Comparison of ENCODE assay signal across 10 cellular contexts in genomic region chr9:131727795-131728545, GRCh38. TPM values are rescaled to one million over a fixed set of nuclear protein-coding genes. Genes with fewer than 3 reads are reported as not detected.
A peak's percentile ranks its signal among the peaks of the same experiment; 100 is the strongest.
DNase-seq lines count a peak whose midpoint lies in the region; ATAC-seq, FAIRE-seq and TF ChIP-seq lines count a peak whose summit lies in the region.
"Had no signal": no experiment of that assay in that cellular context is flagged by ENCODE, and none has a peak within 500 bp of the region (broad histone marks: within the 10 kb centered on the region; RNA-seq: fewer than 3 reads in every experiment).

No MANE protein-coding gene starts in this region.

- H3K9me3 Mint-ChIP-seq in naive thymus-derived CD8-positive, alpha-beta T cell, result no peaks in the 10 kb centered on the region

- TF ChIP-seq EP300 in GM12878 (IDR thresholded peaks at IDR 0.05; ENCODE audit: borderline replicate concordance in 1 of 2, control insufficient read depth in 1 of 2, low read depth in 2 of 2, low read length in 2 of 2), result peak; percentile 42 to 63; a peak in 3 of 4 replicates

- intact Hi-C loops in GM12878 (cut with micrococcal nuclease; ENCODE audit: unreplicated experiment) (loop anchor here (1.0 to 2.0 kb wide), 3 partner anchors 18 to 59 kb away; no protein-coding TSS in a partner anchor), Right ventricle myocardium inferior (cut with DNase I) (no loop called here)

- in situ Hi-C loops in GM12878 (cut with MboI), result loop anchor here (10.0 kb wide), 1 partner anchor 463 kb away; no protein-coding TSS in a partner anchor

- no peak overlapping the region for H2AFZ ChIP-seq in GM12878 (ENCODE audit: control insufficient read depth, low read depth, low read length)

- peaks cover 42 to 95% (median 84%) of the 10 kb centered on the region in 4 donors for H3K4me1 Mint-ChIP-seq in naive thymus-derived CD8-positive, alpha-beta T cell

- H3K4me2 ChIP-seq in GM12878 (ENCODE audit: control insufficient read depth, insufficient read depth), result peak overlapping the region; percentile 97

- H3K36me3 ChIP-seq in HUES48 (ENCODE audit: control insufficient read depth, insufficient read depth, low read length) (no peaks in the 10 kb centered on the region), GM12878 (ENCODE audit: control insufficient read depth in 2 of 2, insufficient read depth in 2 of 2, low read length in 1 of 2) (0 out of 4 replicates have a peak, but pooled peaks cover 0 to 2% of the 10 kb centered on the region in 2 experiments)
- H3K36me3 ChIP-seq: prostate gland had no signal

- peaks cover 0 to 2% (median 0%) of the 10 kb centered on the region in 3 donors for H3K36me3 Mint-ChIP-seq in naive thymus-derived CD8-positive, alpha-beta T cell

- H3K4me3 ChIP-seq in GM08714 (ENCODE audit: low read length), result peak overlapping the region; percentile 63; the same call in 1 of the 2 replicates
- no peak overlapping the region for H3K4me3 ChIP-seq in HUES48 (ENCODE audit: low read depth, low read length)
- H3K4me3 ChIP-seq in GM12878, result peak overlapping the region; percentile 63
- H3K4me3 ChIP-seq: prostate gland had no signal

- TF ChIP-seq POLR2A in GM12878 (IDR thresholded peaks at IDR 0.05; ENCODE audit: low read depth, low read length), result 0 out of 2 replicates have a peak, but pooled peaks have one; percentile 37

- peak overlapping the region; percentile 91 to 99 (median 96) for H3K27ac Mint-ChIP-seq in naive thymus-derived CD8-positive, alpha-beta T cell

- peak; percentile 44 for ATAC-seq in GM12878
- ATAC-seq in naive thymus-derived CD8-positive, alpha-beta T cell, result peak in 1 of 2 donors; percentile 0
- ATAC-seq in GM19463 (IDR thresholded peaks at IDR 0.05; ENCODE audit: unreplicated experiment), result no peak
- no peak for ATAC-seq in Right ventricle myocardium inferior

- no peak overlapping the region for H3K9ac ChIP-seq in HUES48 (ENCODE audit: low read depth, low read length)
- H3K9ac ChIP-seq in GM12878 (ENCODE audit: control insufficient read depth, insufficient read depth, low read length), result peak overlapping the region; percentile 77

- TF ChIP-seq RAD21 in GM12878 (IDR thresholded peaks at IDR 0.05; ENCODE audit: insufficient read depth, low read depth, low read length), result no peak

- H3K4me1 ChIP-seq in HUES48 (ENCODE audit: control insufficient read depth, insufficient read depth, low read length), result peaks cover 38% of the 10 kb centered on the region
- H3K4me1 ChIP-seq in GM12878 (ENCODE audit: control insufficient read depth, insufficient read depth, low read length), result peaks cover 75% of the 10 kb centered on the region

- H3K9me3 ChIP-seq in HUES48 (ENCODE audit: control insufficient read depth, insufficient read depth, low read length), result no peaks in the 10 kb centered on the region
- H3K9me3 ChIP-seq in GM12878 (replicated peaks; ENCODE audit: control insufficient read depth, insufficient read depth, low read length), result no peaks in the 10 kb centered on the region
- H3K9me3 ChIP-seq: prostate gland had no signal

- DNase-seq in GM12878 (ENCODE audit: low read depth, low spot score), result peak; percentile 81
- no peak for DNase-seq in naive thymus-derived CD8-positive, alpha-beta T cell
- DNase-seq in NCI-H226, result no peak
- no peak for DNase-seq in T1000 (lab: John Stamatoyannopoulos, UW)
- DNase-seq in Right ventricle myocardium inferior (ENCODE audit: missing footprints), result no peak
- DNase-seq: T-helper 9 cell had no signal

- RAD21 ChIA-PET in GM12878 (lab: Charles Lee; ENCODE audit: unreplicated experiment), result interaction anchor here (1.0 to 17.7 kb wide), 19 partner anchors 9 to 136 kb away, joined by 3 to 408 read pairs (median 4); no protein-coding TSS in a partner anchor

- no peak for TF ChIP-seq CTCF in GM12878 (IDR thresholded peaks at IDR 0.05 in 2 of 3, conservative IDR thresholded peaks at IDR 0.05 in 1 of 3; ENCODE audit: control insufficient read depth in 2 of 3, extremely low read depth in 1 of 3, insufficient read depth in 1 of 3, low read depth in 3 of 3, low read length in 3 of 3)

- H3K27ac ChIP-seq in HUES48 (ENCODE audit: low read depth, low read length), result peak overlapping the region; percentile 48
- peak overlapping the region; percentile 99 for H3K27ac ChIP-seq in GM12878 (ENCODE audit: control insufficient read depth, insufficient read depth)

- H3K27me3 Mint-ChIP-seq in naive thymus-derived CD8-positive, alpha-beta T cell, result no peaks in the 10 kb centered on the region

- BruUV-seq in GM12878 (replicated peaks; lab: Mats Ljungman, UMichigan), result TSS peak; percentile 7

- H3K4me3 Mint-ChIP-seq in naive thymus-derived CD8-positive, alpha-beta T cell, result peak overlapping the region; percentile 64 to 87 (median 78)

- CTCF ChIA-PET in GM12878 (lab: Yijun Ruan, JAX), result interaction anchor here (1.0 to 17.1 kb wide), 12 partner anchors 9 to 457 kb away, joined by 3 to 197 read pairs (median 10); partner anchors contain the start of gene RAPGEF1

- peak; percentile 49 for FAIRE-seq in GM12878 (lab: Jason Lieb, UNC)

- no peaks in the 10 kb centered on the region for H3K27me3 ChIP-seq in HUES48 (ENCODE audit: control insufficient read depth, insufficient read depth, low read length)
- no peaks in the 10 kb centered on the region for H3K27me3 ChIP-seq in GM12878 (replicated peaks in 1 of 2; ENCODE audit: control insufficient read depth in 2 of 2, insufficient read depth in 2 of 2, low read length in 1 of 2)

- no peaks in the 10 kb centered on the region for H4K20me1 ChIP-seq in GM12878 (ENCODE audit: control insufficient read depth, insufficient read depth)

- WGBS in GM12878 (ENCODE audit: insufficient coverage, insufficient replicate concordance, low lambda C conversion rate, missing lambda C conversion rate), result under 1% methylated on average over 5 of the region's 5 CpGs

- H3K79me2 ChIP-seq in GM12878 (ENCODE audit: control insufficient read depth, insufficient read depth, low read length), result peaks cover 90% of the 10 kb centered on the region

- POLR2A ChIA-PET in GM12878 (lab: Charles Lee), result interaction anchor here (0.6 to 17.4 kb wide), 11 partner anchors 9 to 106 kb away, joined by 3 to 291 read pairs (median 5); partner anchors contain the start of gene RAPGEF1
- POLR2A ChIA-PET in naive thymus-derived CD8-positive, alpha-beta T cell (lab: Charles Lee), result interaction anchor here (0.5 to 5.6 kb wide), 6 partner anchors 11 to 1574 kb away, joined by 3 to 28 read pairs (median 3); partner anchors contain the start of gene RAPGEF1

- SMC1A ChIA-PET in GM12878 (lab: Charles Lee; ENCODE audit: uncharacterized antibody, unreplicated experiment), result interaction anchor here (0.7 to 21.2 kb wide), 20 partner anchors 9 to 137 kb away, joined by 3 to 535 read pairs (median 6); no protein-coding TSS in a partner anchor

TF ChIP-seq in GM12878, 131 proteins besides CTCF, POLR2A, EP300 and RAD21 (continues in another document):
- TF ChIP-seq IKZF1 (conservative IDR thresholded peaks at IDR 0.05) (peak; percentile 84), PKNOX1 (IDR thresholded peaks at IDR 0.05) (0 out of 2 replicates have a peak, but pooled peaks have one; percentile 3), NFYA (IDR thresholded peaks at IDR 0.05; ENCODE audit: borderline replicate concordance, low read depth, low read length) (no peak), JUNB (IDR thresholded peaks at IDR 0.05) (peak; percentile 7), POLR2AphosphoS5 (IDR thresholded peaks at IDR 0.05; ENCODE audit: low read length) (0 out of 2 replicates have a peak, but pooled peaks have one; percentile 4), NR2F1 (conservative IDR thresholded peaks at IDR 0.05) (peak; percentile 70), POU2F2 (IDR thresholded peaks at IDR 0.05; ENCODE audit: borderline replicate concordance, low read depth, low read length) (peak; percentile 92; the same call in 2 of the 3 replicates), IKZF2 (IDR thresholded peaks at IDR 0.05) (peak; percentile 86 to 89), GATAD2B (conservative IDR thresholded peaks at IDR 0.05; ENCODE audit: low read depth) (peak; percentile 81), BRCA1 (IDR thresholded peaks at IDR 0.05; ENCODE audit: low read depth, low read length) (no peak), PAX5 (IDR thresholded peaks at IDR 0.05; ENCODE audit: borderline replicate concordance, low read depth, low read length) (peak; percentile 35; the same call in 1 of the 2 replicates), ATF7 (IDR thresholded peaks at IDR 0.05; ENCODE audit: low read depth) (peak; percentile 59), BCL11A (IDR thresholded peaks at IDR 0.05; ENCODE audit: low read depth, low read length) (peak; percentile 63; the same call in 1 of the 2 replicates), MEF2B (IDR thresholded peaks at IDR 0.05; ENCODE audit: partially characterized antibody, poor library complexity, severe bottlenecking) (peak; percentile 91)

RNA-seq across cellular contexts. Expression of gene RAPGEF1, which starts 11.9 kb away (rescaled TPM):
- 149 and 166 TPM in 2 replicates for total RNA-seq in GM12878 (2013; cell fraction: nucleolus; rRNA removed)
- total RNA-seq in GM12878 (2014; rRNA removed) (45.8 and 52.2 TPM in 2 replicates), GM12878 (2014; rRNA removed; fragmentation: Illumina TruSeq; extraction: Trizol) (34.8 and 39.6 TPM in 2 replicates), GM12878 (2021) (113 and 115 TPM in 2 replicates), Right ventricle myocardium inferior (125 TPM)
- 25.7 TPM for polyA plus RNA-seq in GM12878 (2011; ENCODE audit: low read depth)
- polyA plus RNA-seq in GM12878 (2011; rRNA removed) (42.9 and 63.9 TPM in 2 replicates), GM12878 (2014; fragmentation: Illumina TruSeq; extraction: Trizol) (35.7 and 53.4 TPM in 2 replicates), GM12878 (2014; fragmentation: Nextera tagmentation; extraction: Ambion mirVana) (under 1 TPM; 0.42 to 0.60 TPM), GM12878 (2014; rRNA removed) (73.7 and 83.1 TPM in 2 replicates), GM12878 (2016; fragmentation: Nextera tagmentation; extraction: Ambion mirVana) (10 to 100 TPM; 10.7 to 12.2 TPM)
- polyA plus RNA-seq in GM12878 (2011; cell fraction: cytosol; rRNA removed), result 54.2 and 61.6 TPM in 2 replicates
- polyA plus RNA-seq in GM12878 (2011; cell fraction: nucleus; rRNA removed), result 95.7 and 113 TPM in 2 replicates
- polyA plus RNA-seq in GM12878 (2012), result 56.2 and 57.9 TPM in 2 replicates
- 44.3 and 62.2 TPM in 2 replicates for polyA minus RNA-seq in GM12878 (2011; rRNA and poly(A)+ RNA removed)
- 22.3 and 26.7 TPM in 2 replicates for polyA minus RNA-seq in GM12878 (2011; cell fraction: cytosol; rRNA and poly(A)+ RNA removed)
- 23.0 and 40.7 TPM in 2 replicates for polyA minus RNA-seq in GM12878 (2011; cell fraction: nucleus; rRNA and poly(A)+ RNA removed)
- 10 to 100 TPM; 91.7 to 94.7 TPM for total RNA-seq in naive thymus-derived CD8-positive, alpha-beta T cell
- 1 to 10 TPM; 1.6 to 9.0 (median 4.4) TPM for polyA plus RNA-seq in naive thymus-derived CD8-positive, alpha-beta T cell
